12 cellular contexts compared by ENCODE assay signal in genomic region chr19:58356971-58357797, GRCh38. TPM values are rescaled to one million over a fixed set of nuclear protein-coding genes. Genes with fewer than 3 reads are reported as not detected.
A peak's percentile ranks its signal among the peaks of the same experiment; 100 is the strongest.
DNase-seq lines count a peak whose midpoint lies in the region; ATAC-seq, FAIRE-seq and TF ChIP-seq lines count a peak whose summit lies in the region.
"Had no signal": no experiment of that assay in that cellular context is flagged by ENCODE, and none has a peak within 500 bp of the region (broad histone marks: within the 10 kb centered on the region; RNA-seq: fewer than 3 reads in every experiment).

No MANE protein-coding gene starts in this region.

- no peak overlapping the region for H3K4me2 ChIP-seq in H9 (ENCODE audit: insufficient read depth, insufficient read length, low read length)

- H3K27me3 Mint-ChIP-seq in H9 (ENCODE audit: low read depth) (no peaks in the 10 kb centered on the region), endodermal cell (ENCODE audit: insufficient read depth) (peaks cover 13% of the 10 kb centered on the region), Caco-2 (ENCODE audit: insufficient read depth, unreplicated experiment) (no peaks in the 10 kb centered on the region)
- peaks cover 0 to 3% (median 0%) of the 10 kb centered on the region in 5 donors for H3K27me3 Mint-ChIP-seq in naive thymus-derived CD4-positive, alpha-beta T cell

- no peaks in the 10 kb centered on the region for H3K9me3 Mint-ChIP-seq in H9
- H3K9me3 Mint-ChIP-seq in endodermal cell, result no peaks in the 10 kb centered on the region
- no peaks in the 10 kb centered on the region for H3K9me3 Mint-ChIP-seq in naive thymus-derived CD4-positive, alpha-beta T cell
- no peaks in the 10 kb centered on the region for H3K9me3 Mint-ChIP-seq in Caco-2 (ENCODE audit: unreplicated experiment)
- H3K9me3 Mint-ChIP-seq: neural crest cell had no signal

- no peak overlapping the region for H3K56ac ChIP-seq in H9 (ENCODE audit: insufficient read length, low read depth, low read length)

- H3K36me3 Mint-ChIP-seq in H9 (ENCODE audit: insufficient read depth in 1 of 3, low read depth in 3 of 3) (peaks cover 0 to 2% (median 0%) of the 10 kb centered on the region in 3 experiments; a peak in 2 of 7 replicates), endodermal cell (ENCODE audit: low read depth) (no peaks in the 10 kb centered on the region), Caco-2 (ENCODE audit: insufficient read depth, unreplicated experiment) (peaks cover 6% of the 10 kb centered on the region)
- H3K36me3 Mint-ChIP-seq in naive thymus-derived CD4-positive, alpha-beta T cell, result peaks cover 0 to 3% (median 0%) of the 10 kb centered on the region in 5 donors

- no peak overlapping the region for H2BK5ac ChIP-seq in H9 (ENCODE audit: insufficient read length, low read length)

- no peak overlapping the region for H2BK20ac ChIP-seq in H9 (ENCODE audit: low read depth, low read length, poor library complexity, severe bottlenecking)

- no peak for FAIRE-seq in RCC 7860 (lab: Jason Lieb, UNC)
- FAIRE-seq: colon had no signal

- no peaks in the 10 kb centered on the region for H3K4me1 ChIP-seq in H9 (ENCODE audit: insufficient read depth, low read length)
- H3K4me1 ChIP-seq in endodermal cell (ENCODE audit: control insufficient read depth, insufficient read depth, low read length), result no peaks in the 10 kb centered on the region
- H3K4me1 ChIP-seq in naive thymus-derived CD4-positive, alpha-beta T cell (ENCODE audit: control insufficient read depth in 2 of 2, insufficient read depth in 2 of 2, low read length in 2 of 2), result peaks cover 5 to 11% of the 10 kb centered on the region in 2 donors
- peaks cover 5% of the 10 kb centered on the region; the same call in 1 of the 2 replicates for H3K4me1 ChIP-seq in Caco-2

- H3K27me3 ChIP-seq in H9 (ENCODE audit: insufficient read depth, low read length) (no peaks in the 10 kb centered on the region), endodermal cell (ENCODE audit: control insufficient read depth, insufficient read depth, low read length, poor library complexity, severe bottlenecking) (no peaks in the 10 kb centered on the region), Caco-2 (replicated peaks; ENCODE audit: control insufficient read depth, insufficient read depth, low read length) (no peaks in the 10 kb centered on the region)
- no peaks in the 10 kb centered on the region for H3K27me3 ChIP-seq in naive thymus-derived CD4-positive, alpha-beta T cell (ENCODE audit: control insufficient read depth in 2 of 2, insufficient read depth in 2 of 2, low read length in 2 of 2)

- no peak overlapping the region for H2AK5ac ChIP-seq in H9 (ENCODE audit: insufficient read length, low read length)

- no peak overlapping the region for H2BK12ac ChIP-seq in H9 (ENCODE audit: insufficient read length, low read depth, low read length)

- no peak overlapping the region for H3K4ac ChIP-seq in H9 (ENCODE audit: low read depth, low read length)

- CTCF ChIA-PET in naive thymus-derived CD4-positive, alpha-beta T cell (lab: Charles Lee), result interaction anchor here (1.0 kb wide), 1 partner anchor 77 kb away, joined by 3 read pairs; no protein-coding TSS in a partner anchor
- CTCF ChIA-PET in Caco-2 (lab: Charles Lee), result no interaction called here

- H3T11ph ChIP-seq in H9 (ENCODE audit: low read length), result no peak overlapping the region

- H3K36me3 ChIP-seq in endodermal cell (ENCODE audit: control insufficient read depth, insufficient read depth, low read length), result no peaks in the 10 kb centered on the region
- no peaks in the 10 kb centered on the region for H3K36me3 ChIP-seq in naive thymus-derived CD4-positive, alpha-beta T cell (ENCODE audit: control insufficient read depth in 2 of 3, insufficient read depth in 3 of 3, low read length in 3 of 3)
- H3K36me3 ChIP-seq in Caco-2 (ENCODE audit: control insufficient read depth, insufficient read depth, low read length), result no peaks in the 10 kb centered on the region

- POLR2A ChIA-PET in naive thymus-derived CD4-positive, alpha-beta T cell (lab: Charles Lee), result interaction anchor here (3.4 kb wide), 1 partner anchor 10 kb away, joined by 12 read pairs; no protein-coding TSS in a partner anchor
- POLR2A ChIA-PET in Caco-2 (lab: Charles Lee), result no interaction called here

- H4K8ac ChIP-seq in H9 (replicated peaks; ENCODE audit: insufficient read length, low read depth, low read length), result no peak overlapping the region

- no peak overlapping the region for H4K91ac ChIP-seq in H9 (ENCODE audit: insufficient read length, low read depth, low read length)

- no peaks in the 10 kb centered on the region for H3K79me1 ChIP-seq in H9 (ENCODE audit: insufficient read depth, low read depth, low read length, poor library complexity, severe bottlenecking)

- intact Hi-C loops in naive thymus-derived CD4-positive, alpha-beta T cell (cut with micrococcal nuclease), result loop anchor here in 1 of 2 donors (1.0 kb wide), 1 partner anchor 10 kb away; no protein-coding TSS in a partner anchor
- intact Hi-C loops in Caco-2 (cut with micrococcal nuclease; ENCODE audit: unreplicated experiment), result no loop called here

- no peaks in the 10 kb centered on the region for H4K20me1 ChIP-seq in H9 (ENCODE audit: control insufficient read depth, insufficient read depth, insufficient read length)

- no peak overlapping the region for H4K5ac ChIP-seq in H9 (ENCODE audit: insufficient read length, low read depth, low read length)

- H3K27ac ChIP-seq in H9 (ENCODE audit: insufficient read length, low read depth, low read length) (no peak overlapping the region), endodermal cell (ENCODE audit: low read depth, low read length) (no peak overlapping the region)
- peak overlapping the region; percentile 56 for H3K27ac ChIP-seq in naive thymus-derived CD4-positive, alpha-beta T cell (ENCODE audit: low read depth, low read length)
- H3K27ac ChIP-seq: SK-N-MC had no signal

- no peak overlapping the region for H2BK120ac ChIP-seq in H9 (ENCODE audit: low read depth, low read length, poor library complexity, severe bottlenecking)

- no peak overlapping the region for H2BK15ac ChIP-seq in H9 (ENCODE audit: low read depth, low read length)

- H3K18ac ChIP-seq in H9 (ENCODE audit: insufficient read length, low read depth, low read length), result no peak overlapping the region

- no peak overlapping the region; a peak in 1 of 7 replicates for H3K27ac Mint-ChIP-seq in H9
- no peak overlapping the region for H3K27ac Mint-ChIP-seq in endodermal cell
- peak overlapping the region in 3 of 9 donors; percentile 23 to 50 (median 45) for H3K27ac Mint-ChIP-seq in naive thymus-derived CD4-positive, alpha-beta T cell
- no peak overlapping the region for H3K27ac Mint-ChIP-seq in Caco-2 (ENCODE audit: unreplicated experiment)

- H3K14ac ChIP-seq in H9 (ENCODE audit: insufficient read depth, low read length), result no peak overlapping the region

- ATAC-seq in naive thymus-derived CD4-positive, alpha-beta T cell, result no peak

- H3K9me3 ChIP-seq in H9 (ENCODE audit: control insufficient read depth, low read depth, low read length) (no peaks in the 10 kb centered on the region), endodermal cell (ENCODE audit: control insufficient read depth, low read length) (no peaks in the 10 kb centered on the region), Caco-2 (no peaks in the 10 kb centered on the region)
- no peaks in the 10 kb centered on the region for H3K9me3 ChIP-seq in naive thymus-derived CD4-positive, alpha-beta T cell (ENCODE audit: control insufficient read depth in 2 of 3, low read length in 3 of 3)

- H3K23ac ChIP-seq in H9 (ENCODE audit: insufficient read length, low read depth, low read length), result no peak overlapping the region

- H3K4me3 Mint-ChIP-seq in H9 (no peak overlapping the region), endodermal cell (no peak overlapping the region), Caco-2 (ENCODE audit: unreplicated experiment) (no peak overlapping the region)
- H3K4me3 Mint-ChIP-seq in naive thymus-derived CD4-positive, alpha-beta T cell, result peak overlapping the region in 9 of 10 donors; percentile 39 to 78 (median 68)

- H3K9ac ChIP-seq in H9 (ENCODE audit: extremely low read depth, insufficient read length, low read length), result no peak overlapping the region
- no peak overlapping the region for H3K9ac ChIP-seq in endodermal cell (ENCODE audit: extremely low read depth, low read length, poor library complexity, severe bottlenecking)

- H3K4me3 ChIP-seq in AG10803 (ENCODE audit: low read length) (peak overlapping the region; percentile 49), endodermal cell (ENCODE audit: low read length) (no peak overlapping the region), Caco-2 (ENCODE audit: low read depth, low read length) (no peak overlapping the region)
- H3K4me3 ChIP-seq in naive thymus-derived CD4-positive, alpha-beta T cell (ENCODE audit: low read length), result peak overlapping the region; percentile 57
- H3K4me3 ChIP-seq: SK-N-MC had no signal

- no peaks in the 10 kb centered on the region for H3K79me2 ChIP-seq in H9 (ENCODE audit: insufficient read depth, low read length)

- H2AFZ ChIP-seq in H9 (ENCODE audit: low read length), result no peak overlapping the region

- DNase-seq in AG10803 (ENCODE audit: low read depth) (peak; percentile 34), H9 (peak; percentile 45), endodermal cell (peak; percentile 55), Caco-2 (no peak), NCI-H146 (lab: John Stamatoyannopoulos, UW) (no peak), RCC 7860 (ENCODE audit: low spot score) (no peak)
- DNase-seq in naive thymus-derived CD4-positive, alpha-beta T cell, result peak in 1 of 9 donors; percentile 9
- no peak for DNase-seq in stimulated activated CD4-positive, alpha-beta T cell treated with anti-CD3 and anti-CD28 coated beads, Interleukin-4, amount 100 ng/mL, for 1 hour
- DNase-seq: COR-L47 had no signal

- TF ChIP-seq CTCF in AG10803 (conservative IDR thresholded peaks at IDR 0.05; ENCODE audit: low read length) (no peak), H9 (conservative IDR thresholded peaks at IDR 0.05) (no peak), endodermal cell (conservative IDR thresholded peaks at IDR 0.05) (no peak), Caco-2 (IDR thresholded peaks at IDR 0.05; ENCODE audit: insufficient read depth in 1 of 2, low read depth in 1 of 2, low read length in 1 of 2, severe bottlenecking in 1 of 2, unreplicated experiment in 1 of 2) (no peak)

- BruUV-seq in Caco-2 (replicated peaks; lab: Mats Ljungman, UMichigan), result no TSS peak

- no CpG with 5 or more reads among the region's 59 CpGs for WGBS in H9 (ENCODE audit: extremely low coverage, insufficient read length, low lambda C conversion rate)
- WGBS in endodermal cell (ENCODE audit: insufficient coverage in 1 of 2, insufficient read length in 1 of 2), 2 experiments, result 88 to 93% methylated on average over 28 to 59 of the region's 59 CpGs

- H3K23me2 ChIP-seq in H9 (ENCODE audit: insufficient read length, low read depth, low read length, poor library complexity, severe bottlenecking), result peaks cover 5% of the 10 kb centered on the region

- H3K4me1 Mint-ChIP-seq in H9, result peaks cover 0 to 8% of the 10 kb centered on the region in 2 experiments; a peak in 3 of 4 replicates
- no peaks in the 10 kb centered on the region for H3K4me1 Mint-ChIP-seq in endodermal cell
- peaks cover 6 to 35% (median 19%) of the 10 kb centered on the region in 7 donors for H3K4me1 Mint-ChIP-seq in naive thymus-derived CD4-positive, alpha-beta T cell
- no peaks in the 10 kb centered on the region for H3K4me1 Mint-ChIP-seq in Caco-2 (ENCODE audit: low read depth, unreplicated experiment)

RNA-seq across cellular contexts. Expression of gene A1BG, which starts 3.9 kb away (rescaled TPM):
- total RNA-seq in H9 (2021) (17.4 and 22.2 TPM in 2 replicates), endodermal cell (10 to 100 TPM; 12.6 to 16.4 TPM), Caco-2 (2022) (1.6 and 2.8 TPM in 2 replicates)
- 17.8 TPM for polyA plus RNA-seq in endodermal cell (2013, experiment 1 of 2)
- polyA plus RNA-seq in endodermal cell (2013, experiment 2 of 2), result 19.7 TPM
- 10 to 100 TPM in 3 of 5 experiments, 1 to 10 TPM in 2; 7.0 to 21.5 (median 12.4) TPM for total RNA-seq in naive thymus-derived CD4-positive, alpha-beta T cell
- polyA plus RNA-seq in naive thymus-derived CD4-positive, alpha-beta T cell, result 10 to 100 TPM; 38.0 to 60.1 TPM

RNA-seq across cellular contexts. Expression of gene ZNF497, which starts 5.4 kb away (rescaled TPM):
- total RNA-seq in H9 (2021) (2.4 TPM in 2 replicates), endodermal cell (1 to 10 TPM; 5.2 to 5.9 TPM), Caco-2 (2022) (1.6 and 1.7 TPM in 2 replicates)
- 5.0 TPM for polyA plus RNA-seq in endodermal cell (2013, experiment 1 of 2)
- 4.1 TPM for polyA plus RNA-seq in endodermal cell (2013, experiment 2 of 2)
- total RNA-seq in naive thymus-derived CD4-positive, alpha-beta T cell, result 1 to 10 TPM; 1.0 to 2.7 (median 1.8) TPM
- 1 to 10 TPM; 1.9 to 2.9 TPM for polyA plus RNA-seq in naive thymus-derived CD4-positive, alpha-beta T cell

RNA-seq across cellular contexts. Expression of gene ZNF837, which starts 23.6 kb away (rescaled TPM):
- total RNA-seq in H9 (2021) (3.4 and 3.8 TPM in 2 replicates), endodermal cell (1 to 10 TPM; 3.1 to 3.8 TPM), Caco-2 (2022) (2.2 and 2.3 TPM in 2 replicates)
- polyA plus RNA-seq in endodermal cell (2013, experiment 1 of 2), result 3.6 TPM
- polyA plus RNA-seq in endodermal cell (2013, experiment 2 of 2), result 2.3 TPM
- 1 to 10 TPM; 1.4 to 4.3 (median 2.4) TPM for total RNA-seq in naive thymus-derived CD4-positive, alpha-beta T cell
- polyA plus RNA-seq in naive thymus-derived CD4-positive, alpha-beta T cell, result 10 to 100 TPM in 1 of 2 donors, 1 to 10 TPM in 1; 6.9 to 15.6 TPM

RNA-seq across cellular contexts. Expression of gene RPS5, which starts 29.9 kb away (rescaled TPM):
- total RNA-seq in H9 (2021) (1,400 and 1,442 TPM in 2 replicates), endodermal cell (1,000 to 10,000 TPM in 1 of 2 donors, 100 to 1,000 TPM in 1; 896 to 1,039 TPM), Caco-2 (2022) (1,436 and 1,611 TPM in 2 replicates)
- 1,332 TPM for polyA plus RNA-seq in endodermal cell (2013, experiment 1 of 2)
- 1,223 TPM for polyA plus RNA-seq in endodermal cell (2013, experiment 2 of 2)
- 1,000 to 10,000 TPM in 4 of 5 experiments, 100 to 1,000 TPM in 1; 911 to 1,684 (median 1,502) TPM for total RNA-seq in naive thymus-derived CD4-positive, alpha-beta T cell
- 1,000 to 10,000 TPM; 1,774 to 1,925 TPM for polyA plus RNA-seq in naive thymus-derived CD4-positive, alpha-beta T cell

RNA-seq across cellular contexts. Expression of gene ZSCAN22, which starts 30.4 kb away (rescaled TPM):
- total RNA-seq in H9 (2021) (4.7 and 4.8 TPM in 2 replicates), endodermal cell (1 to 10 TPM; 3.8 TPM), Caco-2 (2022) (4.0 and 4.3 TPM in 2 replicates)
- 2.9 TPM for polyA plus RNA-seq in endodermal cell (2013, experiment 1 of 2)
- 2.5 TPM for polyA plus RNA-seq in endodermal cell (2013, experiment 2 of 2)
- total RNA-seq in naive thymus-derived CD4-positive, alpha-beta T cell, result 1 to 10 TPM; 1.1 to 6.0 (median 4.5) TPM
- 1 to 10 TPM; 1.3 to 3.6 TPM for polyA plus RNA-seq in naive thymus-derived CD4-positive, alpha-beta T cell

Comparison
In these comparisons a context has a peak if more than half of its experiments do, and no peak if none do; other contexts are left out.
1. DNase-seq: peak in AG10803 (single experiment), H9 (single experiment) and endodermal cell (single experiment); none in Caco-2 (0 of 2), NCI-H146 (single experiment), RCC 7860 (single experiment) and stimulated activated CD4-positive, alpha-beta T cell treated with anti-CD3 and anti-CD28 coated beads, Interleukin-4, amount 100 ng/mL, for 1 hour (single experiment).
2. H3K4me3 ChIP-seq: peak in AG10803 (single experiment) and naive thymus-derived CD4-positive, alpha-beta T cell (single experiment); none in endodermal cell (single experiment) and Caco-2 (single experiment).
3. H3K4me3 Mint-ChIP-seq: peak in naive thymus-derived CD4-positive, alpha-beta T cell (9 of 10); none in H9 (0 of 2), endodermal cell (single experiment) and Caco-2 (single experiment).